17 cellular contexts compared by ENCODE assay signal in the genomic region with DNA sequence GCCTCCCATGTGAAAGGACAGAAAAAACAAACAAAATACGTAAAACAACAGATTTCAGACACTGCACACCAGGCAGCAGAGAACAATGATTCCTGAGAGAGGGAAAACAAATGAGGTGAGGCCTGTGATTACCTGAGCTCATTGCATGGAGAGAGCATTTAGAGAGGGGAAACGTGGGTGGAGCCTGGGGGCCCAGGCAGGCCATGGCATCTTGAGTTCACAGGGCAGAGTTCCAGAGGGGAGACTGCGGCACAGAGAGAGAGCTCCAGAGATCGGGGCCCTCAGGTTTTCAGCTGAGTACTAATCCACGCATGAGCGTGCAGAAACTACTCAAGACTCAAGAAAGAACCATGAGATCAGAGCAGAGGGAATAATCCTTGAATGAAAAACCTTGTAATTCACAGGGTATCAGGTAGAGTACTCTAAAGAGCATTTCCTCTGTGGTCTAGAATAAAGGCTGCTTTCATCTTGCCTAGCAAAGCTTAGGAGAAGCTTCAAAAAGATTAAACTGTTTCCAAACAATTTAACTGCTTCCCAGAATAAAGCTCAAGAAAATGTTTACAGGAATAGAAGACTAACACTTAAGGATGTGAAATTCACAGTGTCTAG. TPM values are rescaled to one million over a fixed set of nuclear protein-coding genes. Genes with fewer than 3 reads are reported as not detected.
DNase-seq lines count a peak whose midpoint lies in the region; ATAC-seq and TF ChIP-seq lines count a peak whose summit lies in the region.
"Had no signal": no experiment of that assay in that cellular context is flagged by ENCODE, and none has a peak within 500 bp of the region (broad histone marks: within the 10 kb centered on the region; RNA-seq: fewer than 3 reads in every experiment).

No MANE protein-coding gene starts in this region.

- no peak overlapping the region for H3K27ac ChIP-seq in DND-41 (ENCODE audit: low read length)
- no peak overlapping the region for H3K27ac ChIP-seq in endodermal cell (ENCODE audit: low read depth, low read length)
- no peak overlapping the region for H3K27ac ChIP-seq in neural progenitor cell
- no peak overlapping the region for H3K27ac ChIP-seq in aorta (ENCODE audit: low read depth in 1 of 2, low read length in 2 of 2)
- H3K27ac ChIP-seq: Peyer's patch had no signal

- H3K4me1 ChIP-seq in DND-41 (ENCODE audit: insufficient read depth, low read length) (peaks cover 22% of the 10 kb centered on the region), endodermal cell (ENCODE audit: control insufficient read depth, insufficient read depth, low read length) (no peaks in the 10 kb centered on the region), neural progenitor cell (peaks cover 9% of the 10 kb centered on the region), aorta (ENCODE audit: control insufficient read depth in 1 of 2, insufficient read depth in 2 of 2, low read length in 2 of 2) (no peaks in the 10 kb centered on the region)

- H3K27me3 Mint-ChIP-seq in HFFc6 (ENCODE audit: insufficient read depth) (no peaks in the 10 kb centered on the region), endodermal cell (ENCODE audit: insufficient read depth) (no peaks in the 10 kb centered on the region), neural progenitor cell (ENCODE audit: insufficient read depth, low read depth) (no peaks in the 10 kb centered on the region)
- H3K27me3 Mint-ChIP-seq: CD4-positive, alpha-beta memory T cell had no signal

- no peaks in the 10 kb centered on the region for H3K36me3 Mint-ChIP-seq in HFFc6 (ENCODE audit: low read depth)
- peaks cover 24% of the 10 kb centered on the region for H3K36me3 Mint-ChIP-seq in endodermal cell (ENCODE audit: low read depth)
- H3K36me3 Mint-ChIP-seq in neural progenitor cell: peaks cover 4% of the 10 kb centered on the region
- H3K36me3 Mint-ChIP-seq: CD4-positive, alpha-beta memory T cell had no signal

- H3K9me3 ChIP-seq in DND-41 (ENCODE audit: insufficient read depth, low read length, severe bottlenecking) (no peaks in the 10 kb centered on the region), endodermal cell (ENCODE audit: control insufficient read depth, low read length) (peaks cover 23% of the 10 kb centered on the region), neural progenitor cell (ENCODE audit: low read depth) (no peaks in the 10 kb centered on the region), aorta (ENCODE audit: control insufficient read depth, low read length) (no peaks in the 10 kb centered on the region)
- H3K9me3 ChIP-seq: Peyer's patch had no signal

- no peaks in the 10 kb centered on the region for H3F3A ChIP-seq in neural progenitor cell (ENCODE audit: low read depth)

- H3K27me3 ChIP-seq in DND-41 (ENCODE audit: insufficient read depth, low read length, poor library complexity) (no peaks in the 10 kb centered on the region), endodermal cell (ENCODE audit: control insufficient read depth, insufficient read depth, low read length, poor library complexity, severe bottlenecking) (no peaks in the 10 kb centered on the region), neural progenitor cell (no peaks in the 10 kb centered on the region), aorta (ENCODE audit: control insufficient read depth in 1 of 2, insufficient read depth in 2 of 2, low read length in 1 of 2) (no peaks in the 10 kb centered on the region)
- H3K27me3 ChIP-seq: Peyer's patch had no signal

- H3K4me3 Mint-ChIP-seq in HFFc6: no peak overlapping the region
- no peak overlapping the region for H3K4me3 Mint-ChIP-seq in endodermal cell
- H3K4me3 Mint-ChIP-seq in neural progenitor cell: no peak overlapping the region
- H3K4me3 Mint-ChIP-seq: B cell; CD4-positive, alpha-beta memory T cell had no signal

- DNase-seq in DND-41: no peak
- DNase-seq in HFFc6: no peak
- peak; percentile 50 for DNase-seq in endodermal cell
- DNase-seq in neural progenitor cell (ENCODE audit: low spot score): peak; percentile 21
- DNase-seq in aorta: no peak
- DNase-seq in NCI-H1436 treated with DMSO at 0.1 percent for 48 hours (lab: John Stamatoyannopoulos, UW): no peak
- no peak for DNase-seq in HK-2 (ENCODE audit: unreplicated experiment)
- DNase-seq: ACHN; CD4-positive, alpha-beta memory T cell; GF-D8; NCI-H1092; NCI-H2029; NCI-H2171 treated with DMSO at 0.1 percent for 48 hours; NCI-H510A; Peyer's patch; SHP77 had no signal

- H3K27ac Mint-ChIP-seq in HFFc6 (peak overlapping the region; percentile 29), endodermal cell (peak overlapping the region; percentile 18), neural progenitor cell (peak overlapping the region; percentile 8)
- H3K27ac Mint-ChIP-seq: B cell had no signal

- intact Hi-C loops in aorta (cut with DNase I): no loop called here

- WGBS in endodermal cell (ENCODE audit: insufficient coverage in 1 of 2, insufficient read length in 1 of 2), 2 experiments: 85 to 93% methylated on average over 5 to 6 of the region's 6 CpGs
- WGBS in aorta, 2 donors: 94% methylated on average over 6 of the region's 6 CpGs

- H4K20me1 ChIP-seq in DND-41 (ENCODE audit: insufficient read depth, low read length): no peaks in the 10 kb centered on the region
- no peaks in the 10 kb centered on the region for H4K20me1 ChIP-seq in neural progenitor cell (ENCODE audit: low read depth)

- H3K36me3 ChIP-seq in DND-41 (ENCODE audit: insufficient read depth, low read length): no peaks in the 10 kb centered on the region
- peaks cover 11% of the 10 kb centered on the region for H3K36me3 ChIP-seq in endodermal cell (ENCODE audit: control insufficient read depth, insufficient read depth, low read length)
- no peaks in the 10 kb centered on the region for H3K36me3 ChIP-seq in neural progenitor cell
- no peaks in the 10 kb centered on the region for H3K36me3 ChIP-seq in aorta (ENCODE audit: control insufficient read depth in 1 of 2, insufficient read depth in 2 of 2, low read length in 1 of 2)
- H3K36me3 ChIP-seq: Peyer's patch had no signal

- H3K79me2 ChIP-seq in DND-41 (ENCODE audit: insufficient read depth, low read length): no peaks in the 10 kb centered on the region
- no peaks in the 10 kb centered on the region for H3K79me2 ChIP-seq in neural progenitor cell (ENCODE audit: low read depth)

- TF ChIP-seq CTCF in DND-41 (IDR thresholded peaks at IDR 0.05; ENCODE audit: borderline replicate concordance, extremely low read depth, low read length, poor library complexity, severe bottlenecking) (no peak), HFFc6 (IDR thresholded peaks at IDR 0.05) (no peak), endodermal cell (conservative IDR thresholded peaks at IDR 0.05) (no peak), neural progenitor cell (IDR thresholded peaks at IDR 0.05) (no peak)

- H3K9me3 Mint-ChIP-seq in HFFc6 (no peaks in the 10 kb centered on the region), endodermal cell (peaks cover 12% of the 10 kb centered on the region), neural progenitor cell (peaks cover 8% of the 10 kb centered on the region)

- H2AFZ ChIP-seq in DND-41 (ENCODE audit: low read depth, low read length) (no peak overlapping the region), neural progenitor cell (replicated peaks) (peak overlapping the region; percentile 61)

- H3K4me3 ChIP-seq in DND-41 (ENCODE audit: low read depth in 1 of 2, low read length in 2 of 2) (no peak overlapping the region), endodermal cell (ENCODE audit: low read length) (no peak overlapping the region), neural progenitor cell (no peak overlapping the region), aorta (ENCODE audit: low read length in 2 of 2) (no peak overlapping the region)
- H3K4me3 ChIP-seq: Peyer's patch had no signal

- H3K4me2 ChIP-seq in DND-41 (ENCODE audit: insufficient read depth, low read length) (no peak overlapping the region), neural progenitor cell (peak overlapping the region; percentile 23)

- H3K4me1 Mint-ChIP-seq in HFFc6 (ENCODE audit: low read depth): peaks cover 34% of the 10 kb centered on the region
- peaks cover 6% of the 10 kb centered on the region for H3K4me1 Mint-ChIP-seq in endodermal cell
- peaks cover 10% of the 10 kb centered on the region for H3K4me1 Mint-ChIP-seq in neural progenitor cell

- H3K9ac ChIP-seq in DND-41 (ENCODE audit: low read depth, low read length) (no peak overlapping the region), endodermal cell (ENCODE audit: extremely low read depth, low read length, poor library complexity, severe bottlenecking) (no peak overlapping the region), neural progenitor cell (no peak overlapping the region)

- ATAC-seq in DND-41 (ENCODE audit: insufficient read depth, low read depth) (peak; percentile 80), aorta (ENCODE audit: low FRiP score) (no peak)

RNA-seq across cellular contexts. Expression of a gene that starts 46.6 kb away (rescaled TPM):
- total RNA-seq in HFFc6 (2021; fragmentation: NEBNext Ultra II Directional; extraction: Animal tissue kit (Norgen Biotek cat#: 25700)): 10 to 100 TPM; 16.0 to 18.9 (median 17.9) TPM
- total RNA-seq in endodermal cell: 10 to 100 TPM; 49.6 to 49.8 TPM
- 25.0 TPM for polyA plus RNA-seq in endodermal cell (2013, experiment 1 of 2)
- polyA plus RNA-seq in endodermal cell (2013, experiment 2 of 2): 26.7 TPM
- 45.9 and 68.9 TPM in 2 replicates for total RNA-seq in neural progenitor cell (ENCODE audit: low replicate concordance)
- total RNA-seq in aorta: 10 to 100 TPM; 23.6 to 34.6 TPM
- 10 to 100 TPM; 17.0 to 17.4 TPM for polyA plus RNA-seq in aorta

Comparison
In these comparisons a context has a peak if more than half of its experiments do, and no peak if none do; other contexts are left out.
1. DNase-seq: peak in endodermal cell (single experiment) and neural progenitor cell (single experiment); none in DND-41 (single experiment), HFFc6 (single experiment), aorta (0 of 2), NCI-H1436 treated with DMSO at 0.1 percent for 48 hours (single experiment) and HK-2 (single experiment).
2. Peak in every context shown above with its lines, with median percentiles within 50 percentile points of each other: H3K27ac Mint-ChIP-seq.